Comparison of ENCODE assay signal across 1 cellular context in the genomic region with DNA sequence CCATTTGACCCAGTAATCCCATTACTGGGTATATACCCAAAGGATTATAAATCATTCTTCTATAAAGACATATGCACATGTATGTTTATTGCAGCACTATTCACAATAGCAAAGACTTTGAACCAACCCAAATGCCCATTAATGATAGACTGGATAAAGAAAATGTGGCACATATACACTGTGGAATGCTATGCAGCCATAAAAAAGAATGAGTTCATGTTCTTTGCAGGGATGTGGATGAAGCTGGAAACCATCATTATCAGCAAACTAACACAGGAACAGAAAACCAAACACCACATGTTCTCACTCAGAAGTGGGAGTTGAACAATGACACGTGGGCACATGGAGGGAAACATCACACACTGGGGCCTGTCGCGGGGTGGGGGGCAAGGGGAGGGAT. TPM values are rescaled to one million over a fixed set of nuclear protein-coding genes. Genes with fewer than 3 reads are reported as not detected.
"Had no signal": no experiment of that assay in that cellular context is flagged by ENCODE, and none has a peak within 500 bp of the region (broad histone marks: within the 10 kb centered on the region; RNA-seq: fewer than 3 reads in every experiment).

No MANE protein-coding gene starts in this region.

RNA-seq across cellular contexts. Expression of a gene that starts 7.3 kb away (rescaled TPM):
- total RNA-seq: G401 had no signal
